8 cellular contexts compared by ENCODE assay signal in genomic region chr5:139647406-139648204, GRCh38. TPM values are rescaled to one million over a fixed set of nuclear protein-coding genes. Genes with fewer than 3 reads are reported as not detected.
DNase-seq lines count a peak whose midpoint lies in the region; ATAC-seq and TF ChIP-seq lines count a peak whose summit lies in the region.

No MANE protein-coding gene starts in this region.

- ATAC-seq in left ventricle myocardium superior, result no peak
- no peak for ATAC-seq in aorta (ENCODE audit: low FRiP score)
- no peak for ATAC-seq in HG03139 (IDR thresholded peaks at IDR 0.05; ENCODE audit: unreplicated experiment)

- intact Hi-C loops in left ventricle myocardium superior (cut with micrococcal nuclease) (no loop called here), mammary epithelial cell (cut with micrococcal nuclease) (loop anchor here (1.0 kb wide), 2 partner anchors 10 to 24 kb away; no protein-coding TSS in a partner anchor), aorta (cut with DNase I) (loop anchor here (1.0 kb wide), 2 partner anchors 9 to 10 kb away; no protein-coding TSS in a partner anchor)

- H3K79me2 ChIP-seq in mammary epithelial cell (ENCODE audit: insufficient read depth, low read length), result peaks cover 20% of the 10 kb centered on the region

- dilution Hi-C loops in mammary epithelial cell (cut with HindIII; ENCODE audit: low sequenced_read_pairs), result loop anchor here (10.0 kb wide), 2 partner anchors 67 to 73 kb away; no protein-coding TSS in a partner anchor

- H3K36me3 ChIP-seq in cardiac muscle cell (no peaks in the 10 kb centered on the region), mammary epithelial cell (ENCODE audit: insufficient read depth, low read length) (no peaks in the 10 kb centered on the region), aorta (ENCODE audit: control insufficient read depth in 1 of 2, insufficient read depth in 2 of 2, low read length in 1 of 2) (no peaks in the 10 kb centered on the region)

- H4K20me1 ChIP-seq in mammary epithelial cell (ENCODE audit: insufficient read depth, low read length), result no peaks in the 10 kb centered on the region

- H2AFZ ChIP-seq in mammary epithelial cell (ENCODE audit: low read depth, low read length), result no peak overlapping the region

- H3K4me3 ChIP-seq in cardiac muscle cell (peak overlapping the region; percentile 75), mammary epithelial cell (replicated peaks in 1 of 3; ENCODE audit: insufficient read depth in 1 of 3, low read depth in 2 of 3, low read length in 3 of 3) (peak overlapping the region in 2 of 3 experiments; percentile 25 to 74), mononuclear cell (ENCODE audit: low read length) (peak overlapping the region; percentile 8), aorta (ENCODE audit: low read length in 2 of 2) (no peak overlapping the region)

- no TSS peak for BruUV-seq in mammary epithelial cell (replicated peaks; lab: Mats Ljungman, UMichigan)

- H3K9me3 ChIP-seq in cardiac muscle cell (ENCODE audit: low read depth) (no peaks in the 10 kb centered on the region), mammary epithelial cell (replicated peaks; ENCODE audit: insufficient read depth, low read length) (no peaks in the 10 kb centered on the region), mononuclear cell (ENCODE audit: low read depth, low read length) (no peaks in the 10 kb centered on the region), aorta (ENCODE audit: control insufficient read depth, low read length) (no peaks in the 10 kb centered on the region)

- H3K27me3 ChIP-seq in cardiac muscle cell (no peaks in the 10 kb centered on the region), mammary epithelial cell (ENCODE audit: insufficient read depth, low read length) (peaks cover 3% of the 10 kb centered on the region), mononuclear cell (ENCODE audit: insufficient read depth, low read length) (peaks cover 26% of the 10 kb centered on the region), aorta (ENCODE audit: control insufficient read depth in 1 of 2, insufficient read depth in 2 of 2, low read length in 1 of 2) (no peaks in the 10 kb centered on the region)

- TF ChIP-seq CTCF in cardiac muscle cell (IDR thresholded peaks at IDR 0.05; ENCODE audit: low read depth, low read length) (no peak), mammary epithelial cell (conservative IDR thresholded peaks at IDR 0.05 in 1 of 2, IDR thresholded peaks at IDR 0.05 in 1 of 2; ENCODE audit: extremely low read depth in 1 of 2, insufficient read depth in 1 of 2, low read depth in 1 of 2, low read length in 2 of 2) (no peak), GM10266 (IDR thresholded peaks at IDR 0.05; ENCODE audit: control insufficient read depth, insufficient read depth, low read depth, missing control alignments) (no peak)

- H3K27ac ChIP-seq in cardiac muscle cell (no peak overlapping the region), mammary epithelial cell (ENCODE audit: insufficient read depth, low read depth, low read length) (no peak overlapping the region), aorta (ENCODE audit: low read depth in 1 of 2, low read length in 2 of 2) (no peak overlapping the region)

- in situ Hi-C loops in mammary epithelial cell (cut with MboI; ENCODE audit: low sequenced_read_pairs in 2 of 2), result no loop called here

- no peak overlapping the region for H3K9ac ChIP-seq in mammary epithelial cell (ENCODE audit: insufficient read depth, low read length)

- WGBS in mammary epithelial cell (ENCODE audit: low coverage, missing lambda C conversion rate), result 34% methylated on average over 31 of the region's 48 CpGs
- whole genome bisulfite sequencing in aorta, 2 donors, result 22 to 23% methylated on average over 43 to 48 of the region's 48 CpGs

- H3K4me1 ChIP-seq in cardiac muscle cell (ENCODE audit: low read depth), result peaks cover 24% of the 10 kb centered on the region
- H3K4me1 ChIP-seq in mammary epithelial cell (ENCODE audit: insufficient read depth, low read length), result peaks cover 31% of the 10 kb centered on the region
- H3K4me1 ChIP-seq in mononuclear cell (ENCODE audit: insufficient read depth, low read length), result peaks cover 49% of the 10 kb centered on the region
- no peaks in the 10 kb centered on the region for H3K4me1 ChIP-seq in aorta (ENCODE audit: control insufficient read depth in 1 of 2, insufficient read depth in 2 of 2, low read length in 2 of 2)

- CTCF ChIA-PET in mammary epithelial cell (lab: Charles Lee; ENCODE audit: low non-redundant PET), result interaction anchor here (0.6 kb wide), 1 partner anchor 12 kb away, joined by 10 read pairs; no protein-coding TSS in a partner anchor

- no peak for DNase-seq in cardiac muscle cell (ENCODE audit: low read depth in 1 of 2, low spot score in 1 of 2)
- DNase-seq in left ventricle myocardium superior, result no peak
- no peak for DNase-seq in mammary epithelial cell
- peak; percentile 47 to 52 for DNase-seq in aorta
- DNase-seq in AML-193 (lab: John Stamatoyannopoulos, UW), result no peak
- DNase-seq in GM10266 (ENCODE audit: extremely low spot score), result no peak

- H3K4me2 ChIP-seq in mammary epithelial cell (ENCODE audit: insufficient read depth, low read depth, low read length), result peak overlapping the region; percentile 97

RNA-seq across cellular contexts. Expression of gene CXXC5, which starts 0.5 kb away (rescaled TPM):
- 91.9 and 122 TPM in 2 replicates for total RNA-seq in cardiac muscle cell
- polyA plus RNA-seq in cardiac muscle cell, result 70.4 and 79.4 TPM in 2 replicates
- total RNA-seq in left ventricle myocardium superior, result 75.7 TPM
- 10 to 100 TPM; 13.8 to 47.3 TPM for total RNA-seq in mammary epithelial cell
- 16.6 TPM for polyA plus RNA-seq in mammary epithelial cell
- 5.8 TPM for polyA minus RNA-seq in mammary epithelial cell
- total RNA-seq in mononuclear cell, result 82.8 TPM
- total RNA-seq in aorta, result 10 to 100 TPM; 40.0 to 75.8 TPM
- 10 to 100 TPM; 21.2 to 31.5 TPM for polyA plus RNA-seq in aorta

Comparison
In these comparisons a context has a peak if more than half of its experiments do, and no peak if none do; other contexts are left out.
1. DNase-seq: peak in aorta (2 of 2); none in cardiac muscle cell (0 of 2), left ventricle myocardium superior (single experiment), mammary epithelial cell (single experiment), AML-193 (0 of 2) and GM10266 (single experiment).
2. H3K4me3 ChIP-seq: peak in cardiac muscle cell (single experiment), mammary epithelial cell (2 of 3) and mononuclear cell (single experiment); none in aorta (0 of 2).